In the genomic region with DNA sequence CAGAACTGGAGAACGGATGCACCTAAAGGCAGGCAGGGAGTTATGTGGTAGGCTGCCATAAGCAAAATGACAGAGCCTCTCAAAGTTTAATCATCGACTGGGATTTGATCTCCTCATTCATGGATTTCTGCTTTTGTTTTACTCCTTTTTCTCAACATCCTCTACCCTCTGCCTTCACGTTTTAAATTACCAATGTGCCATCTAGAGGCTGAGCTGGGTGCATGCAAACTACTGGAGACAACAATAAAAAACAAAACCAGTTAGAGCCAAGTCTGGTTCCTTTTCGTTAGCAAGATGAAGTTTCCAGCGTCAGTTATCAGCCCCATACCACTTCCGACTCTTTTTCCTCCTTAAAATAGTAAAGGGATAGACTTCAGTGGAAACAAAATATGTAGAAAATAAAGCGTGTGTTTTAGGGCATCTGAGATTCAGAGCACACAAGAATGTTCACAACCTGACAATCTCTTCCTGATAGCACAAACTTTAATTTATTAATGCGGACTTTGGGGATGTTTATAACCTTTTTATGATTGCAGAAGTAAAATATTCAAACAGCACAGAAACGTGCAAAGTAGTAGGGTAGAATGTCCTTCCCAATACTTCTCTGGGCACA, we compare ENCODE assay signal across 1 cellular context.
A peak's percentile ranks its signal among the peaks of the same experiment; 100 is the strongest.
TF ChIP-seq lines count a peak whose summit lies in the region.

No MANE protein-coding gene starts in this region.

TF ChIP-seq in K562, 482 proteins besides CTCF, POLR2A, EP300 and RAD21 (continued from another document):
- peak; percentile 9 for TF ChIP-seq CTCFL (IDR thresholded peaks at IDR 0.05; ENCODE audit: borderline replicate concordance, insufficient read depth, low read depth, low read length, poor library complexity, severe bottlenecking)
- TF ChIP-seq FOXK1 (CRISPR knock-in tag; IDR thresholded peaks at IDR 0.05; ENCODE audit: borderline replicate concordance) = no peak
- TF ChIP-seq, protein P1, sequence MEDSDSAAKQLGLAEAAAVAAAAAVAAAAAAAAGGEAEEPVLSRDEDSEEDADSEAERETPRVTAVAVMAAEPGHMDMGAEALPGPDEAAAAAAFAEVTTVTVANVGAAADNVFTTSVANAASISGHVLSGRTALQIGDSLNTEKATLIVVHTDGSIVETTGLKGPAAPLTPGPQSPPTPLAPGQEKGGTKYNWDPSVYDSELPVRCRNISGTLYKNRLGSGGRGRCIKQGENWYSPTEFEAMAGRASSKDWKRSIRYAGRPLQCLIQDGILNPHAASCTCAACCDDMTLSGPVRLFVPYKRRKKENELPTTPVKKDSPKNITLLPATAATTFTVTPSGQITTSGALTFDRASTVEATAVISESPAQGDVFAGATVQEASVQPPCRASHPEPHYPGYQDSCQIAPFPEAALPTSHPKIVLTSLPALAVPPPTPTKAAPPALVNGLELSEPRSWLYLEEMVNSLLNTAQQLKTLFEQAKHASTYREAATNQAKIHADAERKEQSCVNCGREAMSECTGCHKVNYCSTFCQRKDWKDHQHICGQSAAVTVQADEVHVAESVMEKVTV (CRISPR knock-in tag; IDR thresholded peaks at IDR 0.05) = peak; percentile 54; the same call in 1 of the 2 replicates
TF ChIP-seq in K562: peak in this region for 3.
